Comparison of ENCODE assay signal across 4 cellular contexts in genomic region chr10:67650558-67650957, GRCh38. TPM values are rescaled to one million over a fixed set of nuclear protein-coding genes. Genes with fewer than 3 reads are reported as not detected.
"Had no signal": no experiment of that assay in that cellular context is flagged by ENCODE, and none has a peak within 500 bp of the region (broad histone marks: within the 10 kb centered on the region; RNA-seq: fewer than 3 reads in every experiment).

No MANE protein-coding gene starts in this region.

- ATAC-seq: GM12878 had no signal

- H3K4me3 ChIP-seq: GM12878 had no signal

- DNase-seq: GDM1, GF-D8 had no signal

RNA-seq across cellular contexts. Expression of gene CTNNA3, which starts 45.4 kb away (rescaled TPM):
- total RNA-seq: G401 had no signal
